12 cellular contexts compared by ENCODE assay signal in the genomic region with DNA sequence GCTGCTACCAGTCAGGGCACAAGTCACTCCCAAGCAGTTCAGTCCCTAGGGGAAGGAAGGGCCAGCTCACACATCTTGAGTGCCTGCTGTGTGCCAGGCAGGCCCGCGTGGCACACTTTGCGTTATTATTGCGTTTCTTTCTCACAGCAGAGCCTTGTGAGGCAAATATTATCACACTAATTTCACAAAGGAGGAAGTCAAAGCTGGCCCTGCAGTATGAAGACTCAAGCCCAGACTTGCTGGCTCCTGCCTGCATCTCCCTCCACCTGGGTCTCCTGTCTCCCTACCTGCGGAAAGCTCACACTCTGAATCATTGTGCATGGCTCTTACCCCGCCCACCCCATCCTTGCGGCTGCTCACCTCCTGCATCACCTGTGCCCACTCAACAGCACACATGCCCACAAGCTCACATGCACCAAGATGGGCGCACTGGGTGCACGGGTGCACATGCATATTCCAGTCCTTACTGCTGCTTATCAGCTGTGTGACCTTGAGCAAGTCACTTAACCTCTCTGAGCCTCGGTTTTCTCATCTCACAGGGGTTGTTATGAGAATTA. TPM values are rescaled to one million over a fixed set of nuclear protein-coding genes. Genes with fewer than 3 reads are reported as not detected.
DNase-seq lines count a peak whose midpoint lies in the region; ATAC-seq and TF ChIP-seq lines count a peak whose summit lies in the region.
"Had no signal": no experiment of that assay in that cellular context is flagged by ENCODE, and none has a peak within 500 bp of the region (broad histone marks: within the 10 kb centered on the region; RNA-seq: fewer than 3 reads in every experiment).

No MANE protein-coding gene starts in this region.

- TF ChIP-seq CTCF in HL-60 (IDR thresholded peaks at IDR 0.05; ENCODE audit: insufficient read depth, low read length), result no peak
- no peak for TF ChIP-seq CTCF in ascending aorta (IDR thresholded peaks at IDR 0.05)
- no peak for TF ChIP-seq CTCF in neutrophil (IDR thresholded peaks at IDR 0.05)

- H3K36me3 ChIP-seq in ACC112 (ENCODE audit: insufficient read depth, low read length), result no peaks in the 10 kb centered on the region
- H3K36me3 ChIP-seq in ascending aorta, result no peaks in the 10 kb centered on the region
- no peaks in the 10 kb centered on the region for H3K36me3 ChIP-seq in neutrophil

- no peaks in the 10 kb centered on the region for H3K36me3 Mint-ChIP-seq in activated T-helper 1 cell treated with anti-CD3 and anti-CD28 coated beads, Interleukin-12 subunit alpha, Interleukin-12 subunit beta, Interleukin-2, Interleukin-4 antibody, amounts not matched to agents 30 ng/mL and 10 ng/mL and 1 ng/mL, durations not matched to agents 14 hours and 24 hours and 36 hours (ENCODE audit: low read depth)

- no peak overlapping the region for H3K4me3 Mint-ChIP-seq in activated T-helper 1 cell treated with anti-CD3 and anti-CD28 coated beads, Interleukin-12 subunit alpha, Interleukin-12 subunit beta, Interleukin-2, Interleukin-4 antibody, amounts not matched to agents 30 ng/mL and 10 ng/mL and 1 ng/mL, durations not matched to agents 14 hours and 24 hours and 36 hours
- H3K4me3 Mint-ChIP-seq: central memory CD8-positive, alpha-beta T cell had no signal

- no peak for ATAC-seq in left colon

- intact Hi-C loops in ascending aorta (cut with DNase I), result loop anchor here (1.0 kb wide), 1 partner anchor 51 kb away; no protein-coding TSS in a partner anchor
- intact Hi-C loops in left colon (cut with DNase I, micrococcal nuclease), result loop anchor here (10.0 kb wide), 2 partner anchors 48 to 462 kb away; no protein-coding TSS in a partner anchor
- intact Hi-C loops in activated T-helper 1 cell treated with anti-CD3 and anti-CD28 coated beads, Interleukin-12 subunit alpha, Interleukin-12 subunit beta, Interleukin-2, Interleukin-4 antibody, amounts not matched to agents 30 ng/mL and 10 ng/mL and 1 ng/mL, durations not matched to agents 14 hours and 24 hours and 36 hours (cut with micrococcal nuclease), result no loop called here

- H3K79me2 ChIP-seq in ACC112 (ENCODE audit: control insufficient read depth, insufficient read depth, low read length, unreplicated experiment), result no peaks in the 10 kb centered on the region

- H3K4me1 ChIP-seq in ACC112 (ENCODE audit: control insufficient read depth, insufficient read depth, low read length, unreplicated experiment) (peaks cover 31% of the 10 kb centered on the region), ascending aorta (peaks cover 16 to 18% of the 10 kb centered on the region in 2 donors), neutrophil (ENCODE audit: control insufficient read depth in 1 of 2, insufficient read depth in 1 of 2, low read depth in 1 of 2, low read length in 1 of 2) (peaks cover 68 to 69% of the 10 kb centered on the region in 2 experiments)

- H3K9me3 ChIP-seq in ascending aorta (no peaks in the 10 kb centered on the region), neutrophil (no peaks in the 10 kb centered on the region)

- peak overlapping the region; percentile 74 for H3K27ac ChIP-seq in ACC112 (ENCODE audit: low read depth, low read length)
- peak overlapping the region; percentile 86 for H3K27ac ChIP-seq in HL-60 (replicated peaks)
- H3K27ac ChIP-seq in ascending aorta, result peak overlapping the region; percentile 69 to 77
- peak overlapping the region; percentile 89 for H3K27ac ChIP-seq in neutrophil

- no peaks in the 10 kb centered on the region for H3K9me3 Mint-ChIP-seq in activated T-helper 1 cell treated with anti-CD3 and anti-CD28 coated beads, Interleukin-12 subunit alpha, Interleukin-12 subunit beta, Interleukin-2, Interleukin-4 antibody, amounts not matched to agents 30 ng/mL and 10 ng/mL and 1 ng/mL, durations not matched to agents 14 hours and 24 hours and 36 hours
- H3K9me3 Mint-ChIP-seq: central memory CD8-positive, alpha-beta T cell had no signal

- peaks cover 13% of the 10 kb centered on the region for H3K4me1 Mint-ChIP-seq in activated T-helper 1 cell treated with anti-CD3 and anti-CD28 coated beads, Interleukin-12 subunit alpha, Interleukin-12 subunit beta, Interleukin-2, Interleukin-4 antibody, amounts not matched to agents 30 ng/mL and 10 ng/mL and 1 ng/mL, durations not matched to agents 14 hours and 24 hours and 36 hours (ENCODE audit: low read depth)
- H3K4me1 Mint-ChIP-seq: central memory CD8-positive, alpha-beta T cell had no signal

- peaks cover 18% of the 10 kb centered on the region for H3K27me3 Mint-ChIP-seq in activated T-helper 1 cell treated with anti-CD3 and anti-CD28 coated beads, Interleukin-12 subunit alpha, Interleukin-12 subunit beta, Interleukin-2, Interleukin-4 antibody, amounts not matched to agents 30 ng/mL and 10 ng/mL and 1 ng/mL, durations not matched to agents 14 hours and 24 hours and 36 hours (ENCODE audit: insufficient read depth)

- peak overlapping the region; percentile 10 for H2AFZ ChIP-seq in ACC112 (ENCODE audit: low read length, unreplicated experiment)

- H3K4me3 ChIP-seq in ACC112 (ENCODE audit: low read depth, low read length) (peak overlapping the region; percentile 38), HL-60 (replicated peaks; ENCODE audit: insufficient read depth, low read length) (peak overlapping the region; percentile 67), ascending aorta (no peak overlapping the region), neutrophil (ENCODE audit: low read depth in 1 of 2, low read length in 1 of 2) (no peak overlapping the region)

- H3K27ac Mint-ChIP-seq in activated T-helper 1 cell treated with anti-CD3 and anti-CD28 coated beads, Interleukin-12 subunit alpha, Interleukin-12 subunit beta, Interleukin-2, Interleukin-4 antibody, amounts not matched to agents 30 ng/mL and 10 ng/mL and 1 ng/mL, durations not matched to agents 14 hours and 24 hours and 36 hours, result no peak overlapping the region

- DNase-seq in HL-60 (ENCODE audit: low read depth in 1 of 2, low spot score in 1 of 2) (peak in 1 of 2 experiments; percentile 85), ascending aorta (ENCODE audit: low spot score in 2 of 2) (peak in 1 of 2 donors; percentile 79), putamen (ENCODE audit: low spot score) (no peak), HuH-7 (ENCODE audit: low spot score) (no peak), left colon (no peak)
- no peak for DNase-seq in activated T-helper 1 cell treated with anti-CD3 and anti-CD28 coated beads, Interleukin-12 subunit alpha, Interleukin-12 subunit beta, Interleukin-2, Interleukin-4 antibody, amounts not matched to agents 30 ng/mL and 10 ng/mL and 1 ng/mL, durations not matched to agents 14 hours and 24 hours and 36 hours (ENCODE audit: low spot score)
- DNase-seq: activated naive CD4-positive, alpha-beta T cell; NCI-H1048; NCI-H69 had no signal

- no peaks in the 10 kb centered on the region for H3K27me3 ChIP-seq in ACC112 (ENCODE audit: insufficient read depth, low read length)
- H3K27me3 ChIP-seq in HL-60 (ENCODE audit: insufficient read depth, poor library complexity, severe bottlenecking), result no peaks in the 10 kb centered on the region
- no peaks in the 10 kb centered on the region for H3K27me3 ChIP-seq in ascending aorta
- H3K27me3 ChIP-seq in neutrophil, result no peaks in the 10 kb centered on the region

RNA-seq across cellular contexts. Expression of gene P2RY2, which starts 31.7 kb away (rescaled TPM):
- total RNA-seq in ascending aorta (18.3 TPM), left colon (10 to 100 TPM; 14.5 to 20.4 TPM)
- total RNA-seq in activated T-helper 1 cell treated with anti-CD3 and anti-CD28 coated beads, Interleukin-12 subunit alpha, Interleukin-12 subunit beta, Interleukin-2, Interleukin-4 antibody, amounts not matched to agents 30 ng/mL and 10 ng/mL and 1 ng/mL, durations not matched to agents 14 hours and 24 hours and 36 hours, result not detected in 2 replicates

RNA-seq across cellular contexts. Expression of gene FCHSD2, which starts 44.3 kb away (rescaled TPM):
- total RNA-seq in ascending aorta (16.3 TPM), left colon (10 to 100 TPM; 20.0 to 22.1 TPM)
- total RNA-seq in activated T-helper 1 cell treated with anti-CD3 and anti-CD28 coated beads, Interleukin-12 subunit alpha, Interleukin-12 subunit beta, Interleukin-2, Interleukin-4 antibody, amounts not matched to agents 30 ng/mL and 10 ng/mL and 1 ng/mL, durations not matched to agents 14 hours and 24 hours and 36 hours, result 23.4 and 27.7 TPM in 2 replicates

Comparison
In these comparisons a context has a peak if more than half of its experiments do, and no peak if none do; other contexts are left out.
1. H3K4me3 ChIP-seq: peak in ACC112 (single experiment) and HL-60 (single experiment); none in ascending aorta (0 of 2) and neutrophil (0 of 2).
2. RNA of gene P2RY2, which starts 31.7 kb away (total RNA-seq): 14.5 to 20.4 TPM in left colon and 18.3 TPM in ascending aorta (single experiment); not detected in activated T-helper 1 cell treated with anti-CD3 and anti-CD28 coated beads, Interleukin-12 subunit alpha, Interleukin-12 subunit beta, Interleukin-2, Interleukin-4 antibody, amounts not matched to agents 30 ng/mL and 10 ng/mL and 1 ng/mL, durations not matched to agents 14 hours and 24 hours and 36 hours; every median in the first group is over 10 times any median in the second.
3. Peak in every context shown above with its lines, with median percentiles within 50 percentile points of each other: H3K27ac ChIP-seq.